Comparison of ENCODE assay signal across 8 cellular contexts in the genomic region with DNA sequence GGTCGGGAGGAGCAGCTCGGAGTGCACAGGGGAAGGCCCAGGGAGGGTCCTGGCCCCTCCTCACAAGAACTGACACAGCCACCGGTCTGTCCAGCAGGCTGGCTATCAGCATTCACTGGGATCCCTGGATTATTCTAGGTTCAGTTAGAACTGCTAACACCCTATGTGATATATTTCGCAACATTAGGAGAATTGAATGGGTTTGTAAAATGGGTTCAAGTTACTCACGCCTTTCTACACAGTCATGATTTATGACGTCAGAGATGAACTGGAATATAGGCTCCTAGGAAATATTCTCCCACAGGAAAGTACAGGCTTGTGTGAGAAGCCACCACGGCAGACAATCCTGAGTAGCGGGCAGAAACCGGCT. TPM values are rescaled to one million over a fixed set of nuclear protein-coding genes. Genes with fewer than 3 reads are reported as not detected.
DNase-seq lines count a peak whose midpoint lies in the region; ATAC-seq and TF ChIP-seq lines count a peak whose summit lies in the region.

No MANE protein-coding gene starts in this region.

- ATAC-seq in Right ventricle myocardium superior (ENCODE audit: poor library complexity) (no peak), upper lobe of right lung (no peak)

- H3K36me3 Mint-ChIP-seq in activated T-helper 2 cell treated with anti-CD3 and anti-CD28 coated beads, Interferon-gamma antibody, Interleukin-2, Interleukin-4, amounts not matched to agents 10 μg/mL and 5 μg/mL and 100 μg/mL, durations not matched to agents 14 hours and 24 hours and 36 hours (ENCODE audit: low read depth) = no peaks in the 10 kb centered on the region

- peak overlapping the region; percentile 80 to 89 for H3K27ac ChIP-seq in right atrium auricular region
- peak overlapping the region; percentile 2 for H3K27ac ChIP-seq in layer of hippocampus (ENCODE audit: low read depth, low read length)
- peak overlapping the region; percentile 34 for H3K27ac ChIP-seq in upper lobe of right lung

- no peak overlapping the region for H3K27ac Mint-ChIP-seq in activated T-helper 2 cell treated with anti-CD3 and anti-CD28 coated beads, Interferon-gamma antibody, Interleukin-2, Interleukin-4, amounts not matched to agents 10 μg/mL and 5 μg/mL and 100 μg/mL, durations not matched to agents 14 hours and 24 hours and 36 hours

- H3K9me3 ChIP-seq in right atrium auricular region (no peaks in the 10 kb centered on the region), upper lobe of right lung (no peaks in the 10 kb centered on the region)

- H3K4me1 ChIP-seq in right atrium auricular region (peaks cover 0 to 20% of the 10 kb centered on the region in 2 donors), upper lobe of right lung (peaks cover 16% of the 10 kb centered on the region)

- H3K36me3 ChIP-seq in right atrium auricular region = no peaks in the 10 kb centered on the region
- no peaks in the 10 kb centered on the region for H3K36me3 ChIP-seq in upper lobe of right lung

- DNase-seq in right atrium auricular region (ENCODE audit: low spot score) (no peak), Right ventricle myocardium superior (no peak), upper lobe of right lung (no peak), 8988T (no peak), putamen (ENCODE audit: low spot score) (no peak), occipital lobe (lab: John Stamatoyannopoulos, UW) (no peak)
- no peak for DNase-seq in activated T-helper 2 cell treated with anti-CD3 and anti-CD28 coated beads, Interferon-gamma antibody, Interleukin-2, Interleukin-4, amounts not matched to agents 10 μg/mL and 5 μg/mL and 100 μg/mL, durations not matched to agents 14 hours and 24 hours and 36 hours (ENCODE audit: low spot score)

- H3K4me1 Mint-ChIP-seq in activated T-helper 2 cell treated with anti-CD3 and anti-CD28 coated beads, Interferon-gamma antibody, Interleukin-2, Interleukin-4, amounts not matched to agents 10 μg/mL and 5 μg/mL and 100 μg/mL, durations not matched to agents 14 hours and 24 hours and 36 hours (ENCODE audit: low read depth) = peaks cover 15% of the 10 kb centered on the region

- TF ChIP-seq CTCF in right atrium auricular region (IDR thresholded peaks at IDR 0.05) (no peak), upper lobe of right lung (IDR thresholded peaks at IDR 0.05) (no peak)

- peak overlapping the region; percentile 87 for H3K4me3 Mint-ChIP-seq in activated T-helper 2 cell treated with anti-CD3 and anti-CD28 coated beads, Interferon-gamma antibody, Interleukin-2, Interleukin-4, amounts not matched to agents 10 μg/mL and 5 μg/mL and 100 μg/mL, durations not matched to agents 14 hours and 24 hours and 36 hours (ENCODE audit: low read depth)

- H3K27me3 ChIP-seq in right atrium auricular region (no peaks in the 10 kb centered on the region), layer of hippocampus (ENCODE audit: control insufficient read depth, insufficient read depth, low read length) (no peaks in the 10 kb centered on the region), upper lobe of right lung (no peaks in the 10 kb centered on the region)

- peak overlapping the region; percentile 66 to 72 for H3K4me3 ChIP-seq in right atrium auricular region
- peak overlapping the region; percentile 84 for H3K4me3 ChIP-seq in upper lobe of right lung

- intact Hi-C loops in Right ventricle myocardium superior (cut with DNase I) = no loop called here
- intact Hi-C loops in activated T-helper 2 cell treated with anti-CD3 and anti-CD28 coated beads, Interferon-gamma antibody, Interleukin-2, Interleukin-4, amounts not matched to agents 10 μg/mL and 5 μg/mL and 100 μg/mL, durations not matched to agents 14 hours and 24 hours and 36 hours (cut with micrococcal nuclease) = no loop called here
- intact Hi-C loops in upper lobe of right lung (cut with DNase I) = loop anchor here (10.0 kb wide), 1 partner anchor 111 kb away; no protein-coding TSS in a partner anchor

- H3K9me3 Mint-ChIP-seq in activated T-helper 2 cell treated with anti-CD3 and anti-CD28 coated beads, Interferon-gamma antibody, Interleukin-2, Interleukin-4, amounts not matched to agents 10 μg/mL and 5 μg/mL and 100 μg/mL, durations not matched to agents 14 hours and 24 hours and 36 hours = no peaks in the 10 kb centered on the region

- H3K27me3 Mint-ChIP-seq in activated T-helper 2 cell treated with anti-CD3 and anti-CD28 coated beads, Interferon-gamma antibody, Interleukin-2, Interleukin-4, amounts not matched to agents 10 μg/mL and 5 μg/mL and 100 μg/mL, durations not matched to agents 14 hours and 24 hours and 36 hours (ENCODE audit: low read depth) = peaks cover 50% of the 10 kb centered on the region

RNA-seq across cellular contexts. Expression of a gene that starts 1.0 kb away (rescaled TPM):
- total RNA-seq in right atrium auricular region (under 1 TPM; 0.41 to 0.63 TPM), Right ventricle myocardium superior (0.27 TPM), upper lobe of right lung (0.43 TPM), occipital lobe (7.3 TPM)
- 0.09 and 0.11 TPM in 2 replicates for total RNA-seq in activated T-helper 2 cell treated with anti-CD3 and anti-CD28 coated beads, Interferon-gamma antibody, Interleukin-2, Interleukin-4, amounts not matched to agents 10 μg/mL and 5 μg/mL and 100 μg/mL, durations not matched to agents 14 hours and 24 hours and 36 hours

Comparison
In these comparisons a context has a peak if more than half of its experiments do, and no peak if none do; other contexts are left out.
1. H3K27ac ChIP-seq: peak in every context shown above with its lines; median percentile 84 in right atrium auricular region; 34 in upper lobe of right lung; 2 in layer of hippocampus.